27 cellular contexts compared by ENCODE assay signal in genomic region chr3:8764528-8764927, GRCh38. TPM values are rescaled to one million over a fixed set of nuclear protein-coding genes. Genes with fewer than 3 reads are reported as not detected.
"Had no signal": no experiment of that assay in that cellular context is flagged by ENCODE, and none has a peak within 500 bp of the region (broad histone marks: within the 10 kb centered on the region; RNA-seq: fewer than 3 reads in every experiment).

No MANE protein-coding gene starts in this region.

- ATAC-seq: activated T-cell treated with anti-CD3 and anti-CD28 coated beads, Interleukin-2, amount 50 U/mL, for 72 hours; left cardiac atrium; pancreas; stimulated activated memory B cell treated with anti-CD40 and anti-IgM and Interleukin-4, amounts not matched to agents 10 μg/mL and 1 μg/mL and 100 μg/mL, for 72 hours; upper lobe of right lung had no signal

- H3K9me3 ChIP-seq: adrenal gland, pancreas, prostate gland, sigmoid colon, stomach, tibial artery, upper lobe of right lung had no signal

- H3K4me3 ChIP-seq: adrenal gland, pancreas, prostate gland, sigmoid colon, stomach, tibial artery, upper lobe of right lung had no signal

- H3K27ac ChIP-seq: adrenal gland, epithelial cell of prostate, pancreas, prostate gland, sigmoid colon, stomach, tibial artery, upper lobe of right lung had no signal

- DNase-seq: activated B cell treated with CpG ODN at 0.5 μM for 24 hours; activated CD4-positive, alpha-beta T cell treated with anti-CD3 and anti-CD28 coated beads, Interleukin-2, amount 50 U/mL, for 1 hour; activated naive CD4-positive, alpha-beta T cell treated with Interleukin-2 at 50 U/mL for 16 hours; activated T-cell treated with anti-CD3 and anti-CD28 coated beads for 4 hours; activated T-cell treated with anti-CD3 and anti-CD28 coated beads, Interleukin-2, amount 50 U/mL, for 72 hours; aorta; cortex of kidney; glutamatergic neuron; left cardiac atrium; mammary epithelial cell; pancreas; retina; sigmoid colon; small intestine; stimulated activated CD4-positive, alpha-beta T cell treated with anti-CD3 and anti-CD28 coated beads, Interleukin-4, amount 100 ng/mL, for 24 hours; stomach; T-helper 1 cell; tibial artery; upper lobe of right lung had no signal

- H3K36me3 ChIP-seq: adrenal gland, pancreas, prostate gland, sigmoid colon, stomach, tibial artery, upper lobe of right lung had no signal

RNA-seq across cellular contexts. Expression of gene CAV3, which starts 30.9 kb away (rescaled TPM):
- total RNA-seq: activated B cell treated with CpG ODN at 0.5 μM for 24 hours; activated T-cell treated with anti-CD3 and anti-CD28 coated beads, Interleukin-2, amount 50 U/mL, for 72 hours; adrenal gland; aorta; chondrocyte; frontal cortex; liver; mammary epithelial cell; mucosa of gallbladder; pancreas; sigmoid colon had no signal
